In genomic region chr2:33110461-33110860, GRCh38 we compare ENCODE assay signal across 20 cellular contexts.
"Had no signal": no experiment of that assay in that cellular context is flagged by ENCODE, and none has a peak within 500 bp of the region (broad histone marks: within the 10 kb centered on the region; RNA-seq: fewer than 3 reads in every experiment).

No MANE protein-coding gene starts in this region.

- H3K4me1 ChIP-seq: gastrocnemius medialis, prostate gland had no signal

- H3K36me3 Mint-ChIP-seq: T-cell had no signal

- H3K4me3 ChIP-seq: gastrocnemius medialis, heart left ventricle, prostate gland, right atrium auricular region, suprapubic skin had no signal

- H3K27ac Mint-ChIP-seq: activated CD4-positive, alpha-beta T cell treated with anti-CD3 and anti-CD28 coated beads, Interleukin-2, amount 10 ng/mL, durations not matched to agents 24 days and 14 days; activated CD8-positive, alpha-beta T cell treated with anti-CD3 and anti-CD28 coated beads for 36 hours; activated naive CD4-positive, alpha-beta T cell treated with anti-CD3 and anti-CD28 coated beads for 36 hours; activated naive CD8-positive, alpha-beta T cell treated with anti-CD3 and anti-CD28 coated beads, Interleukin-2, amount 50 U/mL, for 24 hours; endodermal cell; stimulated activated naive CD8-positive, alpha-beta T cell treated with anti-CD3 and anti-CD28 coated beads, Interleukin-15, Interleukin-2, amounts not matched to agents 100 ng/mL and 50 ng/mL, for 24 hours; T-cell; type B pancreatic cell had no signal

- ATAC-seq: activated CD8-positive, alpha-beta T cell treated with anti-CD3 and anti-CD28 coated beads for 36 hours; activated naive CD8-positive, alpha-beta T cell treated with anti-CD3 and anti-CD28 coated beads, Interleukin-2, amount 50 U/mL, for 24 hours; activated T-cell treated with anti-CD3 and anti-CD28 coated beads, Interleukin-2, amount 50 U/mL, for 4 hours; gastrocnemius medialis; T-cell had no signal

- DNase-seq: activated CD4-positive, alpha-beta T cell treated with anti-CD3 and anti-CD28 coated beads, Interleukin-2, amount 10 ng/mL, durations not matched to agents 24 days and 14 days; activated CD8-positive, alpha-beta T cell treated with anti-CD3 and anti-CD28 coated beads for 36 hours; activated naive CD4-positive, alpha-beta T cell treated with anti-CD3 and anti-CD28 coated beads for 36 hours; activated naive CD8-positive, alpha-beta T cell treated with anti-CD3 and anti-CD28 coated beads, Interleukin-2, amount 50 U/mL, for 24 hours; activated T-cell treated with anti-CD3 and anti-CD28 coated beads, Interleukin-2, amount 50 U/mL, for 4 hours; aorta; caudate nucleus; endodermal cell; gastrocnemius medialis; left ventricle myocardium superior; T-cell; T-helper 9 cell had no signal

- H3K27me3 Mint-ChIP-seq: type B pancreatic cell had no signal

- H3K4me1 Mint-ChIP-seq: activated CD4-positive, alpha-beta T cell treated with anti-CD3 and anti-CD28 coated beads, Interleukin-2, amount 10 ng/mL, durations not matched to agents 24 days and 14 days; activated naive CD8-positive, alpha-beta T cell treated with anti-CD3 and anti-CD28 coated beads, Interleukin-2, amount 50 U/mL, for 24 hours; endodermal cell; T-cell had no signal

- H3K9me3 Mint-ChIP-seq: activated CD4-positive, alpha-beta T cell treated with anti-CD3 and anti-CD28 coated beads, Interleukin-2, amount 10 ng/mL, durations not matched to agents 24 days and 14 days; activated CD8-positive, alpha-beta T cell treated with anti-CD3 and anti-CD28 coated beads for 36 hours; activated naive CD4-positive, alpha-beta T cell treated with anti-CD3 and anti-CD28 coated beads for 36 hours; activated naive CD8-positive, alpha-beta T cell treated with anti-CD3 and anti-CD28 coated beads, Interleukin-2, amount 50 U/mL, for 24 hours; activated T-cell treated with anti-CD3 and anti-CD28 coated beads, Interleukin-2, amount 50 U/mL, for 4 hours; endodermal cell; stimulated activated naive CD8-positive, alpha-beta T cell treated with anti-CD3 and anti-CD28 coated beads, Interleukin-15, Interleukin-2, amounts not matched to agents 100 ng/mL and 50 ng/mL, for 24 hours; T-cell had no signal

- H3K27ac ChIP-seq: gastrocnemius medialis, prostate gland, right atrium auricular region, suprapubic skin had no signal

- H3K36me3 ChIP-seq: gastrocnemius medialis, prostate gland, suprapubic skin had no signal

- FAIRE-seq: colon had no signal

- H3K4me3 Mint-ChIP-seq: activated CD4-positive, alpha-beta T cell treated with anti-CD3 and anti-CD28 coated beads, Interleukin-2, amount 10 ng/mL, durations not matched to agents 24 days and 14 days; activated CD8-positive, alpha-beta T cell treated with anti-CD3 and anti-CD28 coated beads for 36 hours; activated naive CD4-positive, alpha-beta T cell treated with anti-CD3 and anti-CD28 coated beads for 36 hours; activated naive CD8-positive, alpha-beta T cell treated with anti-CD3 and anti-CD28 coated beads, Interleukin-2, amount 50 U/mL, for 24 hours; activated T-cell treated with anti-CD3 and anti-CD28 coated beads, Interleukin-2, amount 50 U/mL, for 4 hours; endodermal cell; neural crest cell; stimulated activated naive CD8-positive, alpha-beta T cell treated with anti-CD3 and anti-CD28 coated beads, Interleukin-15, Interleukin-2, amounts not matched to agents 100 ng/mL and 50 ng/mL, for 24 hours; T-cell; type B pancreatic cell had no signal

- H3K9me3 ChIP-seq: gastrocnemius medialis, heart left ventricle, prostate gland, right atrium auricular region, suprapubic skin had no signal

- H3K27me3 ChIP-seq: gastrocnemius medialis, heart left ventricle, right atrium auricular region, suprapubic skin had no signal
